ENCODE assay signal across 14 cellular contexts in genomic region chr12:81468206-81468605, GRCh38.
DNase-seq lines count a peak whose midpoint lies in the region; TF ChIP-seq lines count a peak whose summit lies in the region.
"Had no signal": no experiment of that assay in that cellular context is flagged by ENCODE, and none has a peak within 500 bp of the region (broad histone marks: within the 10 kb centered on the region; RNA-seq: fewer than 3 reads in every experiment).

No MANE protein-coding gene starts in this region.

- no peak overlapping the region for H2AFZ ChIP-seq in neuronal stem cell (ENCODE audit: low read length)

- no peak overlapping the region for H3K4me2 ChIP-seq in neuronal stem cell (ENCODE audit: insufficient read depth, low read length, poor library complexity, severe bottlenecking)

- no peaks in the 10 kb centered on the region for H3K4me1 Mint-ChIP-seq in activated CD4-positive, alpha-beta T cell treated with anti-CD3 and anti-CD28 coated beads, Interleukin-2, amount 10 ng/mL, durations not matched to agents 7 days and 5 days
- H3K4me1 Mint-ChIP-seq in mesothelial cell of epicardium, result peaks cover 4% of the 10 kb centered on the region
- H3K4me1 Mint-ChIP-seq: natural killer cell had no signal

- no peak overlapping the region for H3K27ac ChIP-seq in neuronal stem cell (replicated peaks; ENCODE audit: low read length)
- H3K27ac ChIP-seq: 22Rv1, suprapubic skin had no signal

- H3K18ac ChIP-seq in neuronal stem cell (ENCODE audit: low read length), result no peak overlapping the region

- no peak overlapping the region for H3K14ac ChIP-seq in neuronal stem cell (ENCODE audit: low read length)

- TF ChIP-seq CTCF in fibroblast of mammary gland (conservative IDR thresholded peaks at IDR 0.05; ENCODE audit: control insufficient read depth, insufficient read depth, low read depth, low read length), result no peak
- no peak for TF ChIP-seq CTCF in mesothelial cell of epicardium (IDR thresholded peaks at IDR 0.05; ENCODE audit: unreplicated experiment)

- H3K27me3 ChIP-seq in neuronal stem cell (ENCODE audit: control insufficient read depth in 3 of 3, insufficient read depth in 3 of 3, low read depth in 1 of 3, low read length in 3 of 3), result no peaks in the 10 kb centered on the region
- H3K27me3 ChIP-seq: suprapubic skin had no signal

- no peak overlapping the region for H4K8ac ChIP-seq in neuronal stem cell (ENCODE audit: low read depth, low read length)

- H2BK12ac ChIP-seq in neuronal stem cell (ENCODE audit: low read length), result no peak overlapping the region

- no peaks in the 10 kb centered on the region for H3K4me1 ChIP-seq in neuronal stem cell (ENCODE audit: control insufficient read depth in 2 of 2, insufficient read depth in 1 of 2, low read depth in 1 of 2, low read length in 2 of 2)
- H3K4me1 ChIP-seq: suprapubic skin had no signal

- H2AK5ac ChIP-seq in neuronal stem cell (ENCODE audit: low read depth, low read length), result no peak overlapping the region

- no peaks in the 10 kb centered on the region for H3K36me3 Mint-ChIP-seq in activated CD4-positive, alpha-beta T cell treated with anti-CD3 and anti-CD28 coated beads, Interleukin-2, amount 10 ng/mL, durations not matched to agents 7 days and 5 days (ENCODE audit: low read depth)
- no peaks in the 10 kb centered on the region for H3K36me3 Mint-ChIP-seq in mesothelial cell of epicardium
- H3K36me3 Mint-ChIP-seq: natural killer cell had no signal

- H3K4me3 ChIP-seq in fibroblast of mammary gland (ENCODE audit: control insufficient read depth, low read depth, low read length) (no peak overlapping the region), neuronal stem cell (ENCODE audit: low read length in 2 of 2) (no peak overlapping the region)
- H3K4me3 ChIP-seq: suprapubic skin had no signal

- DNase-seq in DMS53 (lab: John Stamatoyannopoulos, UW) (peak; percentile 16), DMS53 treated with DMSO at 0.1 percent for 48 hours (lab: John Stamatoyannopoulos, UW; ENCODE audit: unreplicated experiment) (no peak), RKO (ENCODE audit: low spot score) (peak; percentile 20), fibroblast of mammary gland (ENCODE audit: low read depth) (peak; percentile 77), mesothelial cell of epicardium (ENCODE audit: low spot score in 2 of 2, unreplicated experiment in 2 of 2) (no peak), ACHN (no peak), neuronal stem cell (ENCODE audit: low spot score) (no peak)
- DNase-seq in activated CD4-positive, alpha-beta T cell treated with anti-CD3 and anti-CD28 coated beads, Interleukin-2, amount 10 ng/mL, durations not matched to agents 7 days and 5 days, result no peak
- DNase-seq: activated CD4-positive, CD25-positive, alpha-beta regulatory T cell; effector memory CD8-positive, alpha-beta T cell; natural killer cell; NCI-H187 had no signal

- CTCF ChIA-PET in activated CD4-positive, alpha-beta T cell treated with anti-CD3 and anti-CD28 coated beads, Interleukin-2, amount 10 ng/mL, durations not matched to agents 7 days and 5 days (lab: Charles Lee), result no interaction called here

- no peaks in the 10 kb centered on the region for H3K27me3 Mint-ChIP-seq in activated CD4-positive, alpha-beta T cell treated with anti-CD3 and anti-CD28 coated beads, Interleukin-2, amount 10 ng/mL, durations not matched to agents 7 days and 5 days
- peaks cover 7% of the 10 kb centered on the region for H3K27me3 Mint-ChIP-seq in mesothelial cell of epicardium (ENCODE audit: low read depth)
- H3K27me3 Mint-ChIP-seq: effector memory CD8-positive, alpha-beta T cell had no signal

- no peak overlapping the region for H2BK15ac ChIP-seq in neuronal stem cell (ENCODE audit: low read length)

- no peaks in the 10 kb centered on the region for H3K79me1 ChIP-seq in neuronal stem cell (ENCODE audit: low read depth, low read length)

- POLR2A ChIA-PET in activated CD4-positive, alpha-beta T cell treated with anti-CD3 and anti-CD28 coated beads, Interleukin-2, amount 10 ng/mL, durations not matched to agents 7 days and 5 days (lab: Charles Lee), result no interaction called here

- no peak overlapping the region for H2BK5ac ChIP-seq in neuronal stem cell (ENCODE audit: low read length)

- in situ Hi-C loops in ACHN (cut with HindIII; ENCODE audit: low pct_ligation_motif_present, low pct_unique_long_range_greater_than_20kb, low sequenced_read_pairs), result no loop called here

- H3K9ac ChIP-seq in neuronal stem cell (ENCODE audit: low read depth, low read length, poor library complexity), result no peak overlapping the region

- H3K27ac Mint-ChIP-seq in activated CD4-positive, alpha-beta T cell treated with anti-CD3 and anti-CD28 coated beads, Interleukin-2, amount 10 ng/mL, durations not matched to agents 7 days and 5 days, result no peak overlapping the region
- no peak overlapping the region for H3K27ac Mint-ChIP-seq in mesothelial cell of epicardium
- H3K27ac Mint-ChIP-seq: effector memory CD8-positive, alpha-beta T cell; natural killer cell had no signal

- no peak overlapping the region for H3K4ac ChIP-seq in neuronal stem cell (ENCODE audit: low read length)

- no peaks in the 10 kb centered on the region for H3K36me3 ChIP-seq in neuronal stem cell (replicated peaks in 1 of 2; ENCODE audit: control insufficient read depth in 2 of 2, insufficient read depth in 2 of 2, low read length in 2 of 2)
- H3K36me3 ChIP-seq: suprapubic skin had no signal

- H4K91ac ChIP-seq in neuronal stem cell (ENCODE audit: low read depth, low read length, poor library complexity), result no peak overlapping the region

- no peaks in the 10 kb centered on the region for H3K9me3 Mint-ChIP-seq in activated CD4-positive, alpha-beta T cell treated with anti-CD3 and anti-CD28 coated beads, Interleukin-2, amount 10 ng/mL, durations not matched to agents 7 days and 5 days
- no peaks in the 10 kb centered on the region for H3K9me3 Mint-ChIP-seq in mesothelial cell of epicardium

- no peak overlapping the region for H3K4me3 Mint-ChIP-seq in activated CD4-positive, alpha-beta T cell treated with anti-CD3 and anti-CD28 coated beads, Interleukin-2, amount 10 ng/mL, durations not matched to agents 7 days and 5 days
- H3K4me3 Mint-ChIP-seq in mesothelial cell of epicardium, result no peak overlapping the region
- H3K4me3 Mint-ChIP-seq: effector memory CD8-positive, alpha-beta T cell; natural killer cell had no signal

- no CpG with 5 or more reads among the region's 2 CpGs for WGBS in neuronal stem cell (ENCODE audit: extremely low coverage in 2 of 2, insufficient read length in 2 of 2, insufficient replicate concordance in 1 of 2), 2 donors

- H3K23ac ChIP-seq in neuronal stem cell (ENCODE audit: low read depth, low read length, poor library complexity), result no peak overlapping the region

- H3K9me3 ChIP-seq in neuronal stem cell (replicated peaks in 1 of 2; ENCODE audit: control insufficient read depth in 2 of 2, insufficient read depth in 1 of 2, low read depth in 1 of 2, low read length in 2 of 2), result no peaks in the 10 kb centered on the region
- H3K9me3 ChIP-seq: suprapubic skin had no signal

- no peak overlapping the region for H2BK120ac ChIP-seq in neuronal stem cell (ENCODE audit: low read depth, low read length)

Comparison
In these comparisons a context has a peak if more than half of its experiments do, and no peak if none do; other contexts are left out.
1. DNase-seq: peak in DMS53 (single experiment), RKO (single experiment) and fibroblast of mammary gland (single experiment); none in DMS53 treated with DMSO at 0.1 percent for 48 hours (single experiment), activated CD4-positive, alpha-beta T cell treated with anti-CD3 and anti-CD28 coated beads, Interleukin-2, amount 10 ng/mL, durations not matched to agents 7 days and 5 days (single experiment), mesothelial cell of epicardium (0 of 2), ACHN (single experiment) and neuronal stem cell (single experiment).